Comparison of ENCODE assay signal across 9 cellular contexts in genomic region chr17:30433514-30433913, GRCh38. TPM values are rescaled to one million over a fixed set of nuclear protein-coding genes. Genes with fewer than 3 reads are reported as not detected.
DNase-seq lines count a peak whose midpoint lies in the region; ATAC-seq and TF ChIP-seq lines count a peak whose summit lies in the region.
"Had no signal": no experiment of that assay in that cellular context is flagged by ENCODE, and none has a peak within 500 bp of the region (broad histone marks: within the 10 kb centered on the region; RNA-seq: fewer than 3 reads in every experiment).

No MANE protein-coding gene starts in this region.

- no peak for TF ChIP-seq CTCF in epithelial cell of proximal tubule (conservative IDR thresholded peaks at IDR 0.05; ENCODE audit: low read depth, low read length)
- no peak for TF ChIP-seq CTCF in stomach (IDR thresholded peaks at IDR 0.05)
- no peak for TF ChIP-seq CTCF in smooth muscle cell (IDR thresholded peaks at IDR 0.05; ENCODE audit: borderline replicate concordance, insufficient read depth, poor library complexity, severe bottlenecking)

- intact Hi-C loops in stomach (cut with DNase I; ENCODE audit: low total_unique reads): no loop called here

- H3K4me1 ChIP-seq in stomach (peaks cover 0 to 10% (median 3%) of the 10 kb centered on the region in 4 donors), smooth muscle cell (ENCODE audit: low read depth) (no peaks in the 10 kb centered on the region)
- H3K4me1 ChIP-seq: body of pancreas had no signal

- DNase-seq in HCEC 1CT (peak; percentile 97), NCI-H510A (lab: John Stamatoyannopoulos, UW) (peak; percentile 59), epithelial cell of proximal tubule (ENCODE audit: low read depth) (peak; percentile 51), stomach (peak; percentile 29), smooth muscle cell (lab: John Stamatoyannopoulos, UW; ENCODE audit: unreplicated experiment) (no peak), NCI-H146 (lab: John Stamatoyannopoulos, UW) (no peak)
- DNase-seq: stimulated activated naive B cell treated with anti-CD40 and anti-IgM and Interleukin-4, amounts not matched to agents 10 μg/mL and 1 μg/mL and 100 μg/mL, for 72 hours had no signal

- no peak for TF ChIP-seq EP300 in stomach (IDR thresholded peaks at IDR 0.05)

- H4K20me1 ChIP-seq in smooth muscle cell (ENCODE audit: low read depth): no peaks in the 10 kb centered on the region

- H3K4me2 ChIP-seq in smooth muscle cell: no peak overlapping the region

- H3K27me3 ChIP-seq in stomach (no peaks in the 10 kb centered on the region), smooth muscle cell (ENCODE audit: low read depth) (no peaks in the 10 kb centered on the region)
- H3K27me3 ChIP-seq: body of pancreas had no signal

- ATAC-seq in HG03521 (IDR thresholded peaks at IDR 0.05; ENCODE audit: unreplicated experiment): no peak
- ATAC-seq: body of pancreas; stimulated activated naive B cell treated with anti-CD40 and anti-IgM and Interleukin-4, amounts not matched to agents 10 μg/mL and 1 μg/mL and 100 μg/mL, for 72 hours had no signal

- H3F3A ChIP-seq in smooth muscle cell (ENCODE audit: low read depth): no peaks in the 10 kb centered on the region

- H3K9ac ChIP-seq in smooth muscle cell (ENCODE audit: low read depth): no peak overlapping the region

- H3K27ac ChIP-seq in stomach (no peak overlapping the region), smooth muscle cell (ENCODE audit: low read depth) (no peak overlapping the region)
- H3K27ac ChIP-seq: body of pancreas had no signal

- H3K4me3 ChIP-seq in epithelial cell of proximal tubule (ENCODE audit: low read depth, low read length) (no peak overlapping the region), stomach (no peak overlapping the region), smooth muscle cell (no peak overlapping the region)
- H3K4me3 ChIP-seq: body of pancreas had no signal

- H3K79me2 ChIP-seq in smooth muscle cell (ENCODE audit: low read depth): no peaks in the 10 kb centered on the region

- H3K9me3 ChIP-seq in stomach: no peaks in the 10 kb centered on the region
- H3K9me3 ChIP-seq in smooth muscle cell (replicated peaks; ENCODE audit: low read depth): no peaks in the 10 kb centered on the region
- H3K9me3 ChIP-seq: body of pancreas had no signal

- no peak overlapping the region for H2AFZ ChIP-seq in smooth muscle cell (ENCODE audit: low read depth)

- H3K36me3 ChIP-seq in stomach: peaks cover 5 to 75% (median 55%) of the 10 kb centered on the region in 4 donors
- peaks cover 4% of the 10 kb centered on the region for H3K36me3 ChIP-seq in smooth muscle cell (ENCODE audit: low read depth)

- WGBS in stomach, 5 donors: 47 to 77% (median 54%) methylated on average over 1 of the region's 1 CpG
- WGBS in smooth muscle cell (ENCODE audit: low lambda C conversion rate): 93% methylated on average over 1 of the region's 1 CpG

- no peak for TF ChIP-seq POLR2A in stomach (IDR thresholded peaks at IDR 0.05)

RNA-seq across cellular contexts. Expression of gene GOSR1, which starts 43.7 kb away (rescaled TPM):
- 23.9 and 26.1 TPM in 2 replicates for total RNA-seq in epithelial cell of proximal tubule
- total RNA-seq in stomach: 10 to 100 TPM in 3 of 5 donors, 1 to 10 TPM in 2; 7.0 to 45.5 (median 35.7) TPM
- 10 to 100 TPM; 10.5 to 13.3 (median 12.7) TPM for polyA plus RNA-seq in stomach
- 57.0 and 81.0 TPM in 2 replicates for total RNA-seq in smooth muscle cell
- polyA plus RNA-seq in smooth muscle cell: 48.3 and 71.3 TPM in 2 replicates

RNA-seq across cellular contexts. Expression of gene CPD, which starts 54.8 kb away (rescaled TPM):
- total RNA-seq in epithelial cell of proximal tubule (49.7 and 124 TPM in 2 replicates), stomach (100 to 1,000 TPM in 1 of 5 donors, 10 to 100 TPM in 4; 19.8 to 278 (median 52.9) TPM), smooth muscle cell (51.5 and 68.5 TPM in 2 replicates)
- polyA plus RNA-seq in stomach (1 to 10 TPM; 4.1 to 8.0 (median 6.8) TPM), smooth muscle cell (12.0 and 16.8 TPM in 2 replicates)

Comparison
In these comparisons a context has a peak if more than half of its experiments do, and no peak if none do; other contexts are left out.
1. DNase-seq: peak in HCEC 1CT (single experiment), NCI-H510A (single experiment), epithelial cell of proximal tubule (single experiment) and stomach (single experiment); none in smooth muscle cell (single experiment) and NCI-H146 (single experiment).